20 cellular contexts compared by ENCODE assay signal in genomic region chr9:134359493-134360179, GRCh38. TPM values are rescaled to one million over a fixed set of nuclear protein-coding genes. Genes with fewer than 3 reads are reported as not detected.
DNase-seq lines count a peak whose midpoint lies in the region; ATAC-seq and TF ChIP-seq lines count a peak whose summit lies in the region.
"Had no signal": no experiment of that assay in that cellular context is flagged by ENCODE, and none has a peak within 500 bp of the region (broad histone marks: within the 10 kb centered on the region; RNA-seq: fewer than 3 reads in every experiment).

No MANE protein-coding gene starts in this region.

- no peaks in the 10 kb centered on the region for H3K9me3 Mint-ChIP-seq in endodermal cell
- H3K9me3 Mint-ChIP-seq: activated naive CD4-positive, alpha-beta T cell treated with anti-CD3 and anti-CD28 coated beads, Interleukin-2, amount 50 U/mL, for 72 hours; nephron progenitor cell had no signal

- no peak overlapping the region for H2BK12ac ChIP-seq in trophoblast cell (ENCODE audit: low read length)

- H3K23ac ChIP-seq in trophoblast cell (ENCODE audit: low read length) = no peak overlapping the region

- peaks cover 17% of the 10 kb centered on the region for H3K79me1 ChIP-seq in trophoblast cell (ENCODE audit: low read length)

- no peaks in the 10 kb centered on the region for H3K27me3 ChIP-seq in BLaER1 treated with 17β-estradiol and CSF1 and Interleukin-3, amounts not matched to agents 10 nM and 100 nM
- H3K27me3 ChIP-seq in endodermal cell (ENCODE audit: control insufficient read depth, insufficient read depth, low read length, poor library complexity, severe bottlenecking) = no peaks in the 10 kb centered on the region
- H3K27me3 ChIP-seq in trophoblast cell (ENCODE audit: insufficient read depth, low read length) = no peaks in the 10 kb centered on the region

- WGBS in endodermal cell (ENCODE audit: insufficient coverage in 1 of 2, insufficient read length in 1 of 2), 2 experiments = 92% methylated on average over 9 to 23 of the region's 23 CpGs
- WGBS in trophoblast cell (ENCODE audit: extremely low coverage, insufficient coverage, insufficient read length) = no CpG with 5 or more reads among the region's 23 CpGs

- peaks cover 7% of the 10 kb centered on the region for H3K79me2 ChIP-seq in trophoblast cell (ENCODE audit: control insufficient read depth, insufficient read depth, low read length, poor library complexity)

- H3K36me3 ChIP-seq in BLaER1 treated with 17β-estradiol and CSF1 and Interleukin-3, amounts not matched to agents 10 nM and 100 nM = no peaks in the 10 kb centered on the region; a peak in 1 of 22 replicates
- H3K36me3 ChIP-seq in endodermal cell (ENCODE audit: control insufficient read depth, insufficient read depth, low read length) = no peaks in the 10 kb centered on the region
- H3K36me3 ChIP-seq in trophoblast cell (ENCODE audit: control insufficient read depth in 1 of 2, insufficient read depth in 2 of 2, low read length in 2 of 2) = no peaks in the 10 kb centered on the region

- no peak overlapping the region for H3K4me3 ChIP-seq in BLaER1 treated with 17β-estradiol and CSF1 and Interleukin-3, amounts not matched to agents 10 nM and 100 nM
- no peak overlapping the region for H3K4me3 ChIP-seq in endodermal cell (ENCODE audit: low read length)
- H3K4me3 ChIP-seq in trophoblast cell (ENCODE audit: low read depth, low read length) = no peak overlapping the region
- H3K4me3 ChIP-seq: GM23248 had no signal

- H4K91ac ChIP-seq in trophoblast cell (ENCODE audit: low read depth, low read length) = no peak overlapping the region

- no peaks in the 10 kb centered on the region for H3K36me3 Mint-ChIP-seq in endodermal cell (ENCODE audit: low read depth)
- H3K36me3 Mint-ChIP-seq: activated naive CD4-positive, alpha-beta T cell treated with anti-CD3 and anti-CD28 coated beads, Interleukin-2, amount 50 U/mL, for 72 hours had no signal

- H2BK120ac ChIP-seq in trophoblast cell (ENCODE audit: insufficient read depth, low read length, poor library complexity) = no peak overlapping the region

- no peak overlapping the region for H3K4me3 Mint-ChIP-seq in endodermal cell
- H3K4me3 Mint-ChIP-seq: nephron progenitor cell had no signal

- H2BK5ac ChIP-seq in trophoblast cell (ENCODE audit: low read depth, low read length, poor library complexity) = no peak overlapping the region

- peaks cover 99 to 100% (median 100%) of the 10 kb centered on the region in 11 experiments for H4K20me1 ChIP-seq in BLaER1 treated with 17β-estradiol and CSF1 and Interleukin-3, amounts not matched to agents 10 nM and 100 nM

- peak overlapping the region; percentile 49 for H3K4ac ChIP-seq in trophoblast cell (ENCODE audit: low read depth, low read length)

- H3K9me3 ChIP-seq in BLaER1 treated with 17β-estradiol and CSF1 and Interleukin-3, amounts not matched to agents 10 nM and 100 nM (replicated peaks in 1 of 11) = no peaks in the 10 kb centered on the region
- H3K9me3 ChIP-seq in endodermal cell (ENCODE audit: control insufficient read depth, low read length) (no peaks in the 10 kb centered on the region), trophoblast cell (ENCODE audit: insufficient read depth, low read depth, low read length) (no peaks in the 10 kb centered on the region)
- H3K9me3 ChIP-seq: SK-N-SH had no signal

- H4K12ac ChIP-seq in trophoblast cell (ENCODE audit: low read depth, low read length) = no peak overlapping the region

- H3K4me1 Mint-ChIP-seq in endodermal cell = peaks cover 19% of the 10 kb centered on the region

- H4K8ac ChIP-seq in trophoblast cell (ENCODE audit: low read depth, low read length) = no peak overlapping the region

- H3K9ac ChIP-seq in BLaER1 treated with 17β-estradiol and CSF1 and Interleukin-3, amounts not matched to agents 10 nM and 100 nM = peak overlapping the region in 9 of 11 experiments; percentile 14 to 57 (median 33); a peak in 13 of 22 replicates
- H3K9ac ChIP-seq in endodermal cell (ENCODE audit: extremely low read depth, low read length, poor library complexity, severe bottlenecking) (no peak overlapping the region), trophoblast cell (ENCODE audit: low read length) (no peak overlapping the region)

- H2AK5ac ChIP-seq in trophoblast cell (ENCODE audit: low read length) = no peak overlapping the region

- no peak overlapping the region for H3K27ac Mint-ChIP-seq in endodermal cell
- H3K27ac Mint-ChIP-seq: activated naive CD4-positive, alpha-beta T cell treated with anti-CD3 and anti-CD28 coated beads, Interleukin-2, amount 50 U/mL, for 72 hours; nephron progenitor cell had no signal

- H3K4me1 ChIP-seq in BLaER1 treated with 17β-estradiol and CSF1 and Interleukin-3, amounts not matched to agents 10 nM and 100 nM = peaks cover 88 to 99% (median 98%) of the 10 kb centered on the region in 10 experiments
- peaks cover 9% of the 10 kb centered on the region for H3K4me1 ChIP-seq in endodermal cell (ENCODE audit: control insufficient read depth, insufficient read depth, low read length)
- peaks cover 40 to 41% of the 10 kb centered on the region in 2 experiments for H3K4me1 ChIP-seq in trophoblast cell (ENCODE audit: control insufficient read depth in 1 of 2, insufficient read depth in 2 of 2, low read length in 2 of 2)

- peak; percentile 20 for TF ChIP-seq CTCF in endodermal cell (conservative IDR thresholded peaks at IDR 0.05)

- H2AFZ ChIP-seq in trophoblast cell (ENCODE audit: insufficient read depth, low read length, poor library complexity) = no peak overlapping the region
- H2AFZ ChIP-seq: GM23248 had no signal

- H3K4me2 ChIP-seq in BLaER1 treated with 17β-estradiol and CSF1 and Interleukin-3, amounts not matched to agents 10 nM and 100 nM = peak overlapping the region; percentile 63 to 95 (median 83)
- no peak overlapping the region for H3K4me2 ChIP-seq in trophoblast cell (ENCODE audit: low read length)

- H3K14ac ChIP-seq in trophoblast cell (ENCODE audit: low read length) = no peak overlapping the region

- H3K27me3 Mint-ChIP-seq in endodermal cell (ENCODE audit: insufficient read depth) = no peaks in the 10 kb centered on the region

- H3K27ac ChIP-seq in BLaER1 treated with 17β-estradiol and CSF1 and Interleukin-3, amounts not matched to agents 10 nM and 100 nM = peak overlapping the region in 3 of 11 experiments; percentile 6 to 36 (median 27); a peak in 3 of 22 replicates
- no peak overlapping the region for H3K27ac ChIP-seq in endodermal cell (ENCODE audit: low read depth, low read length)
- no peak overlapping the region for H3K27ac ChIP-seq in trophoblast cell (ENCODE audit: low read depth, low read length)
- H3K27ac ChIP-seq: GM23248 had no signal

- no peak for ATAC-seq in GM19397 (IDR thresholded peaks at IDR 0.05; ENCODE audit: unreplicated experiment)
- no peak for ATAC-seq in HG02970 (IDR thresholded peaks at IDR 0.05; ENCODE audit: low FRiP score, unreplicated experiment)
- ATAC-seq: activated CD4-positive, CD25-positive, alpha-beta regulatory T cell treated with anti-CD3 and anti-CD28 coated beads, Interleukin-2, amount 50 U/mL, for 24 hours; activated naive CD4-positive, alpha-beta T cell treated with anti-CD3 and anti-CD28 coated beads, Interleukin-2, amount 50 U/mL, for 72 hours had no signal

- peak overlapping the region; percentile 34 for H3K18ac ChIP-seq in trophoblast cell (ENCODE audit: low read length)

- DNase-seq in NCI-H69 (lab: John Stamatoyannopoulos, UW) (peak; percentile 85), endodermal cell (no peak), trophoblast cell (peak; percentile 80 to 81), NOMO-1 treated with DMSO at 0.1 percent for 48 hours (lab: John Stamatoyannopoulos, UW; ENCODE audit: unreplicated experiment) (no peak), COLO668 (lab: John Stamatoyannopoulos, UW; ENCODE audit: unreplicated experiment) (no peak)
- DNase-seq: ACHN; activated T-cell treated with anti-CD3 and anti-CD28 coated beads, Interleukin-2, amount 50 U/mL, for 48 hours; effector CD8-positive, alpha-beta T cell; GM23248; Karpas-422; NCI-H2029; nephron progenitor cell; SK-N-SH; stimulated activated CD4-positive, alpha-beta T cell treated with anti-CD3 and anti-CD28 coated beads, Interleukin-4, amount 100 ng/mL, for 24 hours; T-helper 9 cell had no signal

RNA-seq across cellular contexts. Expression of gene RXRA, which starts 33.4 kb away (rescaled TPM):
- total RNA-seq in endodermal cell = 10 to 100 TPM; 58.3 to 70.6 TPM
- polyA plus RNA-seq in endodermal cell (2013, experiment 1 of 2) = 37.4 TPM
- 33.9 TPM for polyA plus RNA-seq in endodermal cell (2013, experiment 2 of 2)
- polyA plus RNA-seq in trophoblast cell (2013) = 31.7 and 33.2 TPM in 2 replicates

Comparison
In these comparisons a context has a peak if more than half of its experiments do, and no peak if none do; other contexts are left out.
1. H3K9ac ChIP-seq: peak in BLaER1 treated with 17β-estradiol and CSF1 and Interleukin-3, amounts not matched to agents 10 nM and 100 nM (9 of 11); none in endodermal cell (single experiment) and trophoblast cell (single experiment).
2. DNase-seq: peak in NCI-H69 (single experiment) and trophoblast cell (2 of 2); none in endodermal cell (single experiment), NOMO-1 treated with DMSO at 0.1 percent for 48 hours (single experiment) and COLO668 (single experiment).